ENCODE assay signal across 19 cellular contexts in the genomic region with DNA sequence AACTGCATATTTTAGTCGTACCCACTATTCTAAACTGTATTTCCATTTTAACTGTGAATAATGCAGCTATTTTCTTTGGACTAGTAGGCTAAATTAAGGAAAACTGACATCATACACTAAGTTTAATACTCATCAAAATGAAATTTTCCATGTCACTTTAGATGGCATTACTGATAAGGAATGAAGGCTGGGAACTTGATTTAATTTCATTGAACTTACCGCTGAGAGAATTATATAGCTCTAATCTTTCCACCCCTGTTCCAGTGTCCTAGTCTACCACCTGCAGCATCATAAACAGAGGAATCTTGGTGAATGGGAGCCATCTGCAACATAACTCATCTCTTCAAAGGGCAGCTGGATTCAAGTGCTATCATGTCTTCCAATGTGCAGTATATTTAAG.
"Had no signal": no experiment of that assay in that cellular context is flagged by ENCODE, and none has a peak within 500 bp of the region (broad histone marks: within the 10 kb centered on the region; RNA-seq: fewer than 3 reads in every experiment).

No MANE protein-coding gene starts in this region.

- H3K4me1 ChIP-seq: gastrocnemius medialis, heart right ventricle, psoas muscle, right lobe of liver, suprapubic skin, thyroid gland had no signal

- H3K27me3 ChIP-seq: dorsolateral prefrontal cortex, gastrocnemius medialis, heart right ventricle, neutrophil, right lobe of liver, suprapubic skin, thyroid gland had no signal

- DNase-seq: dorsolateral prefrontal cortex; effector CD8-positive, alpha-beta T cell; gastrocnemius medialis; heart right ventricle; hypothalamus; kidney glomerular epithelial cell; mammary epithelial cell; naive thymus-derived CD4-positive, alpha-beta T cell; psoas muscle; right lobe of liver; stimulated activated CD4-positive, alpha-beta T cell treated with anti-CD3 and anti-CD28 coated beads, Interleukin-4, amount 100 ng/mL, for 1 hour; stimulated activated CD8-positive, alpha-beta memory T cell treated with anti-CD3 and anti-CD28 coated beads, Interleukin-4, amount 100 ng/mL, for 48 hours; stimulated activated naive CD8-positive, alpha-beta T cell treated with anti-CD3 and anti-CD28 coated beads, Interleukin-15, Interleukin-2, amounts not matched to agents 100 U/mL and 50 U/mL, for 24 hours; thyroid gland had no signal

- H3K9me3 ChIP-seq: gastrocnemius medialis, heart right ventricle, neutrophil, psoas muscle, right lobe of liver, suprapubic skin, thyroid gland had no signal

- ATAC-seq: esophagus mucosa; gastrocnemius medialis; heart right ventricle; left lobe of liver; naive thymus-derived CD4-positive, alpha-beta T cell; psoas muscle; right lobe of liver; stimulated activated effector memory CD8-positive, alpha-beta T cell treated with anti-CD3 and anti-CD28 coated beads, Interleukin-12 subunit alpha, Interleukin-12 subunit beta, amount 100 ng/mL, for 72 hours; stimulated activated naive CD8-positive, alpha-beta T cell treated with anti-CD3 and anti-CD28 coated beads, Interleukin-15, Interleukin-2, amounts not matched to agents 100 U/mL and 50 U/mL, for 24 hours had no signal

- H3K4me3 ChIP-seq: dorsolateral prefrontal cortex, gastrocnemius medialis, heart right ventricle, psoas muscle, right lobe of liver, suprapubic skin, thyroid gland had no signal

- H3K36me3 ChIP-seq: gastrocnemius medialis, heart right ventricle, neutrophil, right lobe of liver, suprapubic skin, thyroid gland had no signal
